Comparison of ENCODE assay signal across 15 cellular contexts in genomic region chr1:44826375-44827196, GRCh38. TPM values are rescaled to one million over a fixed set of nuclear protein-coding genes. Genes with fewer than 3 reads are reported as not detected.
DNase-seq lines count a peak whose midpoint lies in the region; ATAC-seq, FAIRE-seq and TF ChIP-seq lines count a peak whose summit lies in the region.
"Had no signal": no experiment of that assay in that cellular context is flagged by ENCODE, and none has a peak within 500 bp of the region (broad histone marks: within the 10 kb centered on the region; RNA-seq: fewer than 3 reads in every experiment).

No MANE protein-coding gene starts in this region.

- in situ Hi-C loops in IMR-90 (cut with MboI; ENCODE audit: low sequenced_read_pairs) (no loop called here), K562 (cut with MboI) (no loop called here)

- H3K9me1 ChIP-seq in IMR-90 (ENCODE audit: insufficient read depth, low read length) (no peaks in the 10 kb centered on the region), K562 (ENCODE audit: control insufficient read depth, insufficient read depth, low read length) (no peaks in the 10 kb centered on the region)

- H3K27ac Mint-ChIP-seq in stimulated activated naive B cell treated with anti-CD40 and anti-IgM and Interleukin-4, amounts not matched to agents 10 μg/mL and 1 μg/mL and 100 μg/mL, for 72 hours = no peak overlapping the region
- no peak overlapping the region for H3K27ac Mint-ChIP-seq in activated naive CD4-positive, alpha-beta T cell treated with anti-CD3 and anti-CD28 coated beads, Interleukin-2, amount 50 U/mL, for 72 hours

- no peak overlapping the region for H3K14ac ChIP-seq in IMR-90 (replicated peaks; ENCODE audit: low read depth, low read length)

- H4K20me1 ChIP-seq in IMR-90 (ENCODE audit: insufficient read depth, low read length) = no peaks in the 10 kb centered on the region
- no peaks in the 10 kb centered on the region for H4K20me1 ChIP-seq in K562 (replicated peaks; ENCODE audit: control insufficient read depth, insufficient read depth, low read length)

- POLR2A ChIA-PET in IMR-90 (lab: Charles Lee; ENCODE audit: unreplicated experiment) = no interaction called here
- POLR2A ChIA-PET in K562 (lab: Yijun Ruan, JAX) = interaction anchor here (0.6 to 11.1 kb wide), 12 partner anchors 7 to 514 kb away, joined by 3 to 217 read pairs (median 4); partner anchors contain the start of genes BTBD19, MUTYH and TOE1

- H2BK120ac ChIP-seq in IMR-90 (ENCODE audit: low read depth, low read length) = no peak overlapping the region

- no peak overlapping the region for H3K4ac ChIP-seq in IMR-90 (ENCODE audit: low read depth, low read length)

- no peak overlapping the region for H2BK5ac ChIP-seq in IMR-90 (ENCODE audit: low read depth, low read length, poor library complexity, severe bottlenecking)

- BruUV-seq in IMR-90 (replicated peaks; lab: Mats Ljungman, UMichigan) (no TSS peak), K562 (replicated peaks; lab: Mats Ljungman, UMichigan) (no TSS peak)

- DNase-seq in IMR-90 (no peak), K562 (ENCODE audit: extremely low read depth in 1 of 4, low spot score in 3 of 4) (peak; percentile 38 to 59 (median 50)), kidney (peak; percentile 76), DMS79 (lab: John Stamatoyannopoulos, UW) (no peak), NCI-H526 (lab: John Stamatoyannopoulos, UW) (no peak)
- DNase-seq in stimulated activated naive B cell treated with anti-CD40 and anti-IgM and Interleukin-4, amounts not matched to agents 10 μg/mL and 1 μg/mL and 100 μg/mL, for 72 hours = no peak
- DNase-seq in activated naive CD4-positive, alpha-beta T cell treated with anti-CD3 and anti-CD28 coated beads, Interleukin-2, amount 50 U/mL, for 72 hours (ENCODE audit: low spot score in 2 of 2) = no peak
- DNase-seq: activated T-cell treated with anti-CD3 and anti-CD28 coated beads, Interleukin-2, amount 50 U/mL, for 1 hour; DND-41; NCI-H2081; T-helper 1 cell had no signal

- H4K8ac ChIP-seq in IMR-90 (ENCODE audit: low read depth in 2 of 2, low read length in 2 of 2) = no peak overlapping the region

- H3K27ac ChIP-seq in IMR-90 (ENCODE audit: insufficient read depth, low read length) = no peak overlapping the region
- no peak overlapping the region for H3K27ac ChIP-seq in K562 (ENCODE audit: extremely low read depth, low read depth, low read length)
- no peak overlapping the region for H3K27ac ChIP-seq in kidney (ENCODE audit: low read depth in 2 of 2, low read length in 2 of 2)

- no peak overlapping the region for H2AFZ ChIP-seq in IMR-90 (replicated peaks; ENCODE audit: low read length, poor library complexity)
- H2AFZ ChIP-seq in K562 (ENCODE audit: low read depth, low read length) = peak overlapping the region; percentile 88

- H3K9me3 ChIP-seq in IMR-90 (ENCODE audit: control insufficient read depth, insufficient read depth, low read length) (no peaks in the 10 kb centered on the region), K562 (replicated peaks; ENCODE audit: control insufficient read depth, insufficient read depth, low read depth, low read length) (no peaks in the 10 kb centered on the region), kidney (ENCODE audit: control insufficient read depth in 1 of 2, low read length in 2 of 2) (no peaks in the 10 kb centered on the region)

- H2BK15ac ChIP-seq in IMR-90 (ENCODE audit: low read depth, low read length) = no peak overlapping the region

- H3K4me3 ChIP-seq in IMR-90 (ENCODE audit: insufficient read depth, low read depth, low read length) = no peak overlapping the region
- H3K4me3 ChIP-seq in K562 = no peak overlapping the region
- H3K4me3 ChIP-seq in kidney (ENCODE audit: low read length in 2 of 2) = no peak overlapping the region

- H3K56ac ChIP-seq in IMR-90 (ENCODE audit: extremely low read depth, insufficient read depth, low read length) = no peak overlapping the region

- FAIRE-seq in K562 (lab: Jason Lieb, UNC) = no peak
- FAIRE-seq in kidney (lab: Jason Lieb, UNC) = no peak

- H3K18ac ChIP-seq in IMR-90 (ENCODE audit: low read depth, low read length) = no peak overlapping the region

- no peak overlapping the region for H4K5ac ChIP-seq in IMR-90 (ENCODE audit: low read depth, low read length)

- H4K91ac ChIP-seq in IMR-90 (ENCODE audit: insufficient read depth, low read depth, low read length) = no peak overlapping the region

- H3K79me1 ChIP-seq in IMR-90 (ENCODE audit: low read depth in 1 of 2, low read length in 2 of 2) = no peaks in the 10 kb centered on the region

- no peak overlapping the region for H3K23ac ChIP-seq in IMR-90 (ENCODE audit: low read depth, low read length)

- CTCF ChIA-PET in IMR-90 (lab: Yijun Ruan, JAX) = interaction anchor here (1.6 kb wide), 1 partner anchor 18 kb away, joined by 3 read pairs; the partner anchor contains the start of gene BTBD19
- CTCF ChIA-PET in K562 (lab: Yijun Ruan, JAX; ENCODE audit: low intra/inter-chr PET ratio) = no interaction called here

- TF ChIP-seq RAD21 in IMR-90 (IDR thresholded peaks at IDR 0.05; ENCODE audit: low read length) (no peak), K562 (CRISPR knock-in tag; conservative IDR thresholded peaks at IDR 0.05 in 1 of 2, IDR thresholded peaks at IDR 0.05 in 1 of 2) (no peak)

- dilution Hi-C loops in IMR-90 (cut with HindIII; ENCODE audit: low sequenced_read_pairs, unreplicated experiment) = no loop called here

- no peak overlapping the region for H2AK5ac ChIP-seq in IMR-90 (ENCODE audit: low read depth, low read length)

- no peak for TF ChIP-seq CTCF in IMR-90 (conservative IDR thresholded peaks at IDR 0.05; ENCODE audit: low read depth, low read length)
- 0 out of 6 replicates have a peak, but pooled peaks of 1 of the 3 experiments have one; percentile 6 for TF ChIP-seq CTCF in K562 (IDR thresholded peaks at IDR 0.05 in 2 of 3, conservative IDR thresholded peaks at IDR 0.05 in 1 of 3; ENCODE audit: insufficient read depth in 2 of 3, low read depth in 1 of 3, low read length in 3 of 3)
- no peak for TF ChIP-seq CTCF in kidney (IDR thresholded peaks at IDR 0.05; ENCODE audit: borderline replicate concordance, extremely low read depth, insufficient read depth)

- H3K79me2 ChIP-seq in K562 (ENCODE audit: control insufficient read depth, insufficient read depth, low read length) = no peaks in the 10 kb centered on the region

- ATAC-seq in IMR-90 (ENCODE audit: low read depth) = peak; percentile 28; the same call in 1 of the 2 replicates
- ATAC-seq in K562 = peak; percentile 38
- peak; percentile 39 to 45 for ATAC-seq in stimulated activated naive B cell treated with anti-CD40 and anti-IgM and Interleukin-4, amounts not matched to agents 10 μg/mL and 1 μg/mL and 100 μg/mL, for 72 hours (replicated peaks)
- no peak for ATAC-seq in HG02884 (IDR thresholded peaks at IDR 0.05; ENCODE audit: unreplicated experiment)
- ATAC-seq in activated naive CD4-positive, alpha-beta T cell treated with anti-CD3 and anti-CD28 coated beads, Interleukin-2, amount 50 U/mL, for 72 hours = no peak

- no peak for TF ChIP-seq EP300 in K562 (IDR thresholded peaks at IDR 0.05; ENCODE audit: low read length)

- H3K36me3 Mint-ChIP-seq in stimulated activated naive B cell treated with anti-CD40 and anti-IgM and Interleukin-4, amounts not matched to agents 10 μg/mL and 1 μg/mL and 100 μg/mL, for 72 hours = no peaks in the 10 kb centered on the region
- no peaks in the 10 kb centered on the region for H3K36me3 Mint-ChIP-seq in activated naive CD4-positive, alpha-beta T cell treated with anti-CD3 and anti-CD28 coated beads, Interleukin-2, amount 50 U/mL, for 72 hours

- TF ChIP-seq POLR2A in IMR-90 (IDR thresholded peaks at IDR 0.05; ENCODE audit: low read depth, low read length) (no peak), K562 (conservative IDR thresholded peaks at IDR 0.05) (no peak)

- H3K27me3 ChIP-seq in IMR-90 (ENCODE audit: control insufficient read depth, insufficient read depth, low read length) (no peaks in the 10 kb centered on the region), K562 (ENCODE audit: control insufficient read depth in 2 of 2, insufficient read depth in 2 of 2, low read length in 2 of 2) (no peaks in the 10 kb centered on the region)

- no peak overlapping the region for H2AK9ac ChIP-seq in IMR-90 (replicated peaks; ENCODE audit: low read depth, low read length, poor library complexity)

- intact Hi-C loops in IMR-90 (cut with micrococcal nuclease) (no loop called here), K562 (cut with micrococcal nuclease) (no loop called here), kidney (cut with DNase I) (no loop called here)

- H3K27me3 Mint-ChIP-seq in stimulated activated naive B cell treated with anti-CD40 and anti-IgM and Interleukin-4, amounts not matched to agents 10 μg/mL and 1 μg/mL and 100 μg/mL, for 72 hours = peaks cover 0 to 6% of the 10 kb centered on the region in 2 donors
- H3K27me3 Mint-ChIP-seq: central memory CD8-positive, alpha-beta T cell had no signal

- H3K36me3 ChIP-seq in IMR-90 (ENCODE audit: control insufficient read depth, insufficient read depth, low read length) = no peaks in the 10 kb centered on the region
- no peaks in the 10 kb centered on the region for H3K36me3 ChIP-seq in K562 (ENCODE audit: control insufficient read depth, insufficient read depth, low read length)
- H3K36me3 ChIP-seq in kidney (ENCODE audit: control insufficient read depth in 1 of 2, insufficient read depth in 2 of 2, low read length in 2 of 2) = no peaks in the 10 kb centered on the region

- H3K9ac ChIP-seq in IMR-90 (ENCODE audit: low read depth, low read length) (no peak overlapping the region), K562 (ENCODE audit: insufficient read depth in 1 of 2, low read depth in 2 of 2, low read length in 2 of 2) (peak overlapping the region; percentile 4 to 85; a peak in 3 of 4 replicates), kidney (ENCODE audit: low read length in 2 of 2) (no peak overlapping the region)

- H3K9me3 Mint-ChIP-seq in stimulated activated naive B cell treated with anti-CD40 and anti-IgM and Interleukin-4, amounts not matched to agents 10 μg/mL and 1 μg/mL and 100 μg/mL, for 72 hours = no peaks in the 10 kb centered on the region
- H3K9me3 Mint-ChIP-seq in activated naive CD4-positive, alpha-beta T cell treated with anti-CD3 and anti-CD28 coated beads, Interleukin-2, amount 50 U/mL, for 72 hours = no peaks in the 10 kb centered on the region
- H3K9me3 Mint-ChIP-seq: central memory CD8-positive, alpha-beta T cell had no signal

- peaks cover 8 to 13% of the 10 kb centered on the region in 2 donors for H3K4me1 Mint-ChIP-seq in stimulated activated naive B cell treated with anti-CD40 and anti-IgM and Interleukin-4, amounts not matched to agents 10 μg/mL and 1 μg/mL and 100 μg/mL, for 72 hours

- H2BK20ac ChIP-seq in IMR-90 (ENCODE audit: low read depth, low read length) = no peak overlapping the region

- H3K4me1 ChIP-seq in IMR-90 (ENCODE audit: control insufficient read depth, insufficient read depth, low read length) (no peaks in the 10 kb centered on the region), K562 (replicated peaks in 1 of 2; ENCODE audit: control insufficient read depth in 2 of 2, insufficient read depth in 2 of 2, low read length in 2 of 2) (peaks cover 21 to 64% of the 10 kb centered on the region in 2 experiments), kidney (ENCODE audit: control insufficient read depth in 1 of 2, insufficient read depth in 1 of 2, low read depth in 1 of 2, low read length in 2 of 2) (no peaks in the 10 kb centered on the region)

- H3K4me2 ChIP-seq in IMR-90 (ENCODE audit: low read depth, low read length) (no peak overlapping the region), K562 (ENCODE audit: insufficient read depth, low read length) (peak overlapping the region; percentile 0; the same call in 1 of the 2 replicates)

- no peak overlapping the region for H3K4me3 Mint-ChIP-seq in stimulated activated naive B cell treated with anti-CD40 and anti-IgM and Interleukin-4, amounts not matched to agents 10 μg/mL and 1 μg/mL and 100 μg/mL, for 72 hours
- H3K4me3 Mint-ChIP-seq: central memory CD8-positive, alpha-beta T cell had no signal

- 86% methylated on average over 8 of the region's 24 CpGs; no CpG with 5 or more reads in 1 of the 2 experiments for WGBS in IMR-90 (ENCODE audit: extremely low coverage in 2 of 2, insufficient read length in 1 of 2), 2 experiments
- 25% methylated on average over 22 of the region's 24 CpGs for WGBS in K562 (ENCODE audit: insufficient coverage, low coverage, missing lambda C conversion rate)

RNA-seq across cellular contexts. Expression of gene PTCH2, which starts 16.5 kb away (rescaled TPM):
- total RNA-seq in IMR-90 (2012; rRNA removed) = under 0.01 TPM in 2 replicates
- 0.56 and 0.66 TPM in 2 replicates for polyA plus RNA-seq in IMR-90 (2012; rRNA removed)
- 0.36 and 0.60 TPM in 2 replicates for polyA plus RNA-seq in IMR-90 (2012; cell fraction: cytosol; rRNA removed)
- polyA plus RNA-seq in IMR-90 (2012; cell fraction: nucleus; rRNA removed; ENCODE audit: low replicate concordance) = 4.1 and 8.2 TPM in 2 replicates
- 1.5 and 3.4 TPM in 2 replicates for total RNA-seq in K562 (2011; cell fraction: chromatin; rRNA removed; ENCODE audit: low replicate concordance)
- total RNA-seq in K562 (2011; cell fraction: nucleolus; rRNA removed) = 1.3 and 1.8 TPM in 2 replicates
- 1.6 and 2.1 TPM in 2 replicates for total RNA-seq in K562 (2011; cell fraction: nucleoplasm; rRNA removed)
- 0.16 TPM in 1 of 2 replicates, not detected in the other for total RNA-seq in K562 (2014; rRNA removed)
- 16.8 and 20.5 TPM in 2 replicates for total RNA-seq in K562 (2014; rRNA removed; fragmentation: Illumina TruSeq; extraction: Trizol)
- 21.5 and 27.3 TPM in 2 replicates for total RNA-seq in K562 (2015; rRNA removed; fragmentation: Illumina TruSeq; extraction: Trizol)
- 3.0 TPM in 2 replicates for total RNA-seq in K562 (2021)
- polyA plus RNA-seq in K562 (2011; rRNA removed) = 0.25 and 0.51 TPM in 2 replicates
- 0.37 and 0.43 TPM in 2 replicates for polyA plus RNA-seq in K562 (2011; cell fraction: cytosol; rRNA removed)
- 2.4 and 3.4 TPM in 2 replicates for polyA plus RNA-seq in K562 (2011; cell fraction: nucleus; rRNA removed)
- 0.40 and 0.87 TPM in 2 replicates for polyA plus RNA-seq in K562 (2012)
- 0.33 and 0.35 TPM in 2 replicates for polyA plus RNA-seq in K562 (2014; fragmentation: Illumina TruSeq; extraction: Trizol)
- polyA plus RNA-seq in K562 (2014; fragmentation: Nextera tagmentation; extraction: Ambion mirVana) = under 1 TPM; 0.15 to 0.25 TPM
- polyA plus RNA-seq in K562 (2014; rRNA removed) = 0.39 and 0.64 TPM in 2 replicates
- 0.14 and 0.21 TPM in 2 replicates for polyA minus RNA-seq in K562 (2011; rRNA and poly(A)+ RNA removed)
- 1.6 and 6.8 TPM in 2 replicates for polyA minus RNA-seq in K562 (2011; cell fraction: cytosol; rRNA and poly(A)+ RNA removed)
- 0.54 and 1.4 TPM in 2 replicates for polyA minus RNA-seq in K562 (2011; cell fraction: nucleus; rRNA and poly(A)+ RNA removed)
- total RNA-seq in kidney = 1.2 TPM
- polyA plus RNA-seq in kidney (ENCODE audit: insufficient read depth, low read depth, low replicate concordance) = 0.24 TPM
- 1 to 10 TPM in 1 of 2 donors, under 1 TPM in 1; 0.99 to 1.5 TPM for total RNA-seq in activated naive CD4-positive, alpha-beta T cell treated with anti-CD3 and anti-CD28 coated beads, Interleukin-2, amount 50 U/mL, for 72 hours

RNA-seq across cellular contexts. Expression of gene BTBD19, which starts 18.3 kb away (rescaled TPM):
- 0.56 and 0.90 TPM in 2 replicates for total RNA-seq in IMR-90 (2012; rRNA removed)
- 16.0 and 17.2 TPM in 2 replicates for polyA plus RNA-seq in IMR-90 (2012; rRNA removed)
- polyA plus RNA-seq in IMR-90 (2012; cell fraction: cytosol; rRNA removed) = 10.6 and 11.1 TPM in 2 replicates
- 141 and 200 TPM in 2 replicates for polyA plus RNA-seq in IMR-90 (2012; cell fraction: nucleus; rRNA removed; ENCODE audit: low replicate concordance)
- 7.6 and 19.8 TPM in 2 replicates for total RNA-seq in K562 (2011; cell fraction: chromatin; rRNA removed; ENCODE audit: low replicate concordance)
- total RNA-seq in K562 (2011; cell fraction: nucleolus; rRNA removed) = 8.9 and 14.7 TPM in 2 replicates
- 8.6 and 18.8 TPM in 2 replicates for total RNA-seq in K562 (2011; cell fraction: nucleoplasm; rRNA removed)
- 0.73 and 1.5 TPM in 2 replicates for total RNA-seq in K562 (2014; rRNA removed)
- total RNA-seq in K562 (2014; rRNA removed; fragmentation: Illumina TruSeq; extraction: Trizol) = 0.32 and 0.76 TPM in 2 replicates
- total RNA-seq in K562 (2015; rRNA removed; fragmentation: Illumina TruSeq; extraction: Trizol) = 0.41 and 0.72 TPM in 2 replicates
- total RNA-seq in K562 (2021) = 1.7 and 2.0 TPM in 2 replicates
- 1.4 and 1.5 TPM in 2 replicates for polyA plus RNA-seq in K562 (2011; rRNA removed)
- 0.86 and 1.3 TPM in 2 replicates for polyA plus RNA-seq in K562 (2011; cell fraction: cytosol; rRNA removed)
- polyA plus RNA-seq in K562 (2011; cell fraction: nucleus; rRNA removed) = 5.9 and 14.9 TPM in 2 replicates
- polyA plus RNA-seq in K562 (2012) = 1.6 and 2.0 TPM in 2 replicates
- polyA plus RNA-seq in K562 (2014; fragmentation: Illumina TruSeq; extraction: Trizol) = 0.95 and 1.4 TPM in 2 replicates
- under 1 TPM; 0.22 to 0.38 TPM for polyA plus RNA-seq in K562 (2014; fragmentation: Nextera tagmentation; extraction: Ambion mirVana)
- polyA plus RNA-seq in K562 (2014; rRNA removed) = 1.8 and 1.9 TPM in 2 replicates
- polyA minus RNA-seq in K562 (2011; rRNA and poly(A)+ RNA removed) = 0.75 and 1.1 TPM in 2 replicates
- polyA minus RNA-seq in K562 (2011; cell fraction: cytosol; rRNA and poly(A)+ RNA removed) = 1.8 TPM in 1 of 2 replicates, not detected in the other
- 4.9 and 5.0 TPM in 2 replicates for polyA minus RNA-seq in K562 (2011; cell fraction: nucleus; rRNA and poly(A)+ RNA removed)
- total RNA-seq in kidney = 16.5 TPM
- 3.2 TPM for polyA plus RNA-seq in kidney (ENCODE audit: insufficient read depth, low read depth, low replicate concordance)
- total RNA-seq in activated naive CD4-positive, alpha-beta T cell treated with anti-CD3 and anti-CD28 coated beads, Interleukin-2, amount 50 U/mL, for 72 hours = 10 to 100 TPM in 1 of 2 donors, 1 to 10 TPM in 1; 9.7 to 16.7 TPM
- polyA plus RNA-seq: neural cell had no signal

RNA-seq across cellular contexts. Expression of gene DYNLT4, which starts 19.4 kb away (rescaled TPM):
- 0.56 TPM in 1 of 2 replicates, not detected in the other for total RNA-seq in IMR-90 (2012; rRNA removed)
- polyA plus RNA-seq in IMR-90 (2012; rRNA removed) = not detected in 2 replicates
- polyA plus RNA-seq in IMR-90 (2012; cell fraction: cytosol; rRNA removed) = 0.08 and 0.25 TPM in 2 replicates
- polyA plus RNA-seq in IMR-90 (2012; cell fraction: nucleus; rRNA removed; ENCODE audit: low replicate concordance) = 0.34 TPM in 1 of 2 replicates, not detected in the other
- not detected in 2 replicates for total RNA-seq in K562 (2011; cell fraction: chromatin; rRNA removed; ENCODE audit: low replicate concordance)
- 0.83 and 2.2 TPM in 2 replicates for total RNA-seq in K562 (2011; cell fraction: nucleolus; rRNA removed)
- total RNA-seq in K562 (2011; cell fraction: nucleoplasm; rRNA removed) = 0.59 TPM in 1 of 2 replicates, not detected in the other
- 0.73 TPM in 1 of 2 replicates, not detected in the other for total RNA-seq in K562 (2014; rRNA removed)
- not detected in 2 replicates for total RNA-seq in K562 (2014; rRNA removed; fragmentation: Illumina TruSeq; extraction: Trizol)
- total RNA-seq in K562 (2015; rRNA removed; fragmentation: Illumina TruSeq; extraction: Trizol) = not detected in 2 replicates
- 0.29 TPM in 1 of 2 replicates, not detected in the other for total RNA-seq in K562 (2021)
- polyA plus RNA-seq in K562 (2011; rRNA removed) = 0.11 TPM in 1 of 2 replicates, not detected in the other
- 0.13 TPM in 1 of 2 replicates, not detected in the other for polyA plus RNA-seq in K562 (2011; cell fraction: cytosol; rRNA removed)
- 0.38 and 0.57 TPM in 2 replicates for polyA plus RNA-seq in K562 (2011; cell fraction: nucleus; rRNA removed)
- polyA plus RNA-seq in K562 (2012) = 0.10 and 0.18 TPM in 2 replicates
- polyA plus RNA-seq in K562 (2014; fragmentation: Illumina TruSeq; extraction: Trizol) = not detected in 2 replicates
- not detected for polyA plus RNA-seq in K562 (2014; fragmentation: Nextera tagmentation; extraction: Ambion mirVana)
- not detected in 2 replicates for polyA plus RNA-seq in K562 (2014; rRNA removed)
- polyA minus RNA-seq in K562 (2011; rRNA and poly(A)+ RNA removed) = not detected in 2 replicates
- not detected in 2 replicates for polyA minus RNA-seq in K562 (2011; cell fraction: cytosol; rRNA and poly(A)+ RNA removed)
- polyA minus RNA-seq in K562 (2011; cell fraction: nucleus; rRNA and poly(A)+ RNA removed) = 0.44 and 0.54 TPM in 2 replicates
- 1.2 TPM for total RNA-seq in kidney
- polyA plus RNA-seq in kidney (ENCODE audit: insufficient read depth, low read depth, low replicate concordance) = not detected
- total RNA-seq in activated naive CD4-positive, alpha-beta T cell treated with anti-CD3 and anti-CD28 coated beads, Interleukin-2, amount 50 U/mL, for 72 hours = under 1 TPM; 0.32 to 0.80 TPM
- polyA plus RNA-seq: neural cell had no signal

RNA-seq across cellular contexts. Expression of gene PLK3, which starts 26.4 kb away (rescaled TPM):
- 15.3 and 15.8 TPM in 2 replicates for total RNA-seq in IMR-90 (2012; rRNA removed)
- polyA plus RNA-seq in IMR-90 (2012; rRNA removed) = 51.6 and 52.5 TPM in 2 replicates
- polyA plus RNA-seq in IMR-90 (2012; cell fraction: cytosol; rRNA removed) = 45.2 and 47.2 TPM in 2 replicates
- 238 and 324 TPM in 2 replicates for polyA plus RNA-seq in IMR-90 (2012; cell fraction: nucleus; rRNA removed; ENCODE audit: low replicate concordance)
- 66.7 and 212 TPM in 2 replicates for total RNA-seq in K562 (2011; cell fraction: chromatin; rRNA removed; ENCODE audit: low replicate concordance)
- 133 and 170 TPM in 2 replicates for total RNA-seq in K562 (2011; cell fraction: nucleolus; rRNA removed)
- total RNA-seq in K562 (2011; cell fraction: nucleoplasm; rRNA removed) = 70.2 and 84.7 TPM in 2 replicates
- total RNA-seq in K562 (2014; rRNA removed) = 15.3 and 17.4 TPM in 2 replicates
- 5.2 and 6.6 TPM in 2 replicates for total RNA-seq in K562 (2014; rRNA removed; fragmentation: Illumina TruSeq; extraction: Trizol)
- total RNA-seq in K562 (2015; rRNA removed; fragmentation: Illumina TruSeq; extraction: Trizol) = 5.8 and 7.7 TPM in 2 replicates
- total RNA-seq in K562 (2021) = 17.9 and 19.3 TPM in 2 replicates
- 11.0 and 15.5 TPM in 2 replicates for polyA plus RNA-seq in K562 (2011; rRNA removed)
- 14.0 and 19.5 TPM in 2 replicates for polyA plus RNA-seq in K562 (2011; cell fraction: cytosol; rRNA removed)
- polyA plus RNA-seq in K562 (2011; cell fraction: nucleus; rRNA removed) = 73.9 and 132 TPM in 2 replicates
- 10.1 and 18.5 TPM in 2 replicates for polyA plus RNA-seq in K562 (2012)
- 12.2 and 14.0 TPM in 2 replicates for polyA plus RNA-seq in K562 (2014; fragmentation: Illumina TruSeq; extraction: Trizol)
- 1 to 10 TPM in 1 of 2 experiments, under 1 TPM in 1; 0.52 to 1.9 TPM for polyA plus RNA-seq in K562 (2014; fragmentation: Nextera tagmentation; extraction: Ambion mirVana)
- polyA plus RNA-seq in K562 (2014; rRNA removed) = 22.7 and 24.2 TPM in 2 replicates
- 5.5 and 7.4 TPM in 2 replicates for polyA minus RNA-seq in K562 (2011; rRNA and poly(A)+ RNA removed)
- 7.5 and 8.9 TPM in 2 replicates for polyA minus RNA-seq in K562 (2011; cell fraction: cytosol; rRNA and poly(A)+ RNA removed)
- polyA minus RNA-seq in K562 (2011; cell fraction: nucleus; rRNA and poly(A)+ RNA removed) = 34.8 and 42.1 TPM in 2 replicates
- 24.3 TPM for total RNA-seq in kidney
- 4.4 TPM for polyA plus RNA-seq in kidney (ENCODE audit: insufficient read depth, low read depth, low replicate concordance)
- 10 to 100 TPM; 39.6 to 80.8 TPM for total RNA-seq in activated naive CD4-positive, alpha-beta T cell treated with anti-CD3 and anti-CD28 coated beads, Interleukin-2, amount 50 U/mL, for 72 hours

RNA-seq across cellular contexts. Expression of gene BEST4, which starts 38.6 kb away (rescaled TPM):
- total RNA-seq in IMR-90 (2012; rRNA removed) (not detected in 2 replicates), K562 (2014; rRNA removed) (not detected in 2 replicates), K562 (2014; rRNA removed; fragmentation: Illumina TruSeq; extraction: Trizol) (not detected in 2 replicates), K562 (2015; rRNA removed; fragmentation: Illumina TruSeq; extraction: Trizol) (not detected in 2 replicates), K562 (2021) (not detected in 2 replicates), kidney (0.50 TPM)
- polyA plus RNA-seq in IMR-90 (2012; rRNA removed) (0.07 and 0.16 TPM in 2 replicates), K562 (2011; rRNA removed) (0.05 and 0.07 TPM in 2 replicates), K562 (2014; fragmentation: Illumina TruSeq; extraction: Trizol) (not detected in 2 replicates), K562 (2014; fragmentation: Nextera tagmentation; extraction: Ambion mirVana) (not detected), K562 (2014; rRNA removed) (0.11 TPM in 1 of 2 replicates, not detected in the other), kidney (ENCODE audit: insufficient read depth, low read depth, low replicate concordance) (0.37 TPM)
- polyA plus RNA-seq in IMR-90 (2012; cell fraction: cytosol; rRNA removed) = 0.06 and 0.12 TPM in 2 replicates
- polyA plus RNA-seq in IMR-90 (2012; cell fraction: nucleus; rRNA removed; ENCODE audit: low replicate concordance) = 1.0 and 1.8 TPM in 2 replicates
- total RNA-seq in K562 (2011; cell fraction: chromatin; rRNA removed; ENCODE audit: low replicate concordance) = 0.23 TPM in 1 of 2 replicates, not detected in the other
- total RNA-seq in K562 (2011; cell fraction: nucleolus; rRNA removed) = not detected in 2 replicates
- total RNA-seq in K562 (2011; cell fraction: nucleoplasm; rRNA removed) = 0.38 TPM in 1 of 2 replicates, not detected in the other
- polyA plus RNA-seq in K562 (2011; cell fraction: cytosol; rRNA removed) = 0.07 and 0.13 TPM in 2 replicates
- polyA plus RNA-seq in K562 (2011; cell fraction: nucleus; rRNA removed) = 0.24 and 0.60 TPM in 2 replicates
- 0.04 and 0.06 TPM in 2 replicates for polyA plus RNA-seq in K562 (2012)
- polyA minus RNA-seq in K562 (2011; rRNA and poly(A)+ RNA removed) = not detected in 2 replicates
- not detected in 2 replicates for polyA minus RNA-seq in K562 (2011; cell fraction: cytosol; rRNA and poly(A)+ RNA removed)
- polyA minus RNA-seq in K562 (2011; cell fraction: nucleus; rRNA and poly(A)+ RNA removed) = not detected in 2 replicates
- total RNA-seq in activated naive CD4-positive, alpha-beta T cell treated with anti-CD3 and anti-CD28 coated beads, Interleukin-2, amount 50 U/mL, for 72 hours = 1 to 10 TPM in 1 of 2 donors, under 1 TPM in 1; 0.80 to 1.8 TPM
- total RNA-seq: H4 had no signal
- polyA plus RNA-seq: neural cell had no signal

Comparison
In these comparisons a context has a peak if more than half of its experiments do, and no peak if none do; other contexts are left out.
1. ATAC-seq: peak in IMR-90 (single experiment), K562 (single experiment) and stimulated activated naive B cell treated with anti-CD40 and anti-IgM and Interleukin-4, amounts not matched to agents 10 μg/mL and 1 μg/mL and 100 μg/mL, for 72 hours (2 of 2); none in HG02884 (single experiment) and activated naive CD4-positive, alpha-beta T cell treated with anti-CD3 and anti-CD28 coated beads, Interleukin-2, amount 50 U/mL, for 72 hours (0 of 2).
2. DNase-seq: peak in K562 (4 of 4) and kidney (single experiment); none in IMR-90 (single experiment), stimulated activated naive B cell treated with anti-CD40 and anti-IgM and Interleukin-4, amounts not matched to agents 10 μg/mL and 1 μg/mL and 100 μg/mL, for 72 hours (single experiment), DMS79 (single experiment), NCI-H526 (0 of 2) and activated naive CD4-positive, alpha-beta T cell treated with anti-CD3 and anti-CD28 coated beads, Interleukin-2, amount 50 U/mL, for 72 hours (0 of 2).
3. H3K9ac ChIP-seq: peak in K562 (2 of 2); none in IMR-90 (single experiment) and kidney (0 of 2).